Comparison of ENCODE assay signal across 8 cellular contexts in the genomic region with DNA sequence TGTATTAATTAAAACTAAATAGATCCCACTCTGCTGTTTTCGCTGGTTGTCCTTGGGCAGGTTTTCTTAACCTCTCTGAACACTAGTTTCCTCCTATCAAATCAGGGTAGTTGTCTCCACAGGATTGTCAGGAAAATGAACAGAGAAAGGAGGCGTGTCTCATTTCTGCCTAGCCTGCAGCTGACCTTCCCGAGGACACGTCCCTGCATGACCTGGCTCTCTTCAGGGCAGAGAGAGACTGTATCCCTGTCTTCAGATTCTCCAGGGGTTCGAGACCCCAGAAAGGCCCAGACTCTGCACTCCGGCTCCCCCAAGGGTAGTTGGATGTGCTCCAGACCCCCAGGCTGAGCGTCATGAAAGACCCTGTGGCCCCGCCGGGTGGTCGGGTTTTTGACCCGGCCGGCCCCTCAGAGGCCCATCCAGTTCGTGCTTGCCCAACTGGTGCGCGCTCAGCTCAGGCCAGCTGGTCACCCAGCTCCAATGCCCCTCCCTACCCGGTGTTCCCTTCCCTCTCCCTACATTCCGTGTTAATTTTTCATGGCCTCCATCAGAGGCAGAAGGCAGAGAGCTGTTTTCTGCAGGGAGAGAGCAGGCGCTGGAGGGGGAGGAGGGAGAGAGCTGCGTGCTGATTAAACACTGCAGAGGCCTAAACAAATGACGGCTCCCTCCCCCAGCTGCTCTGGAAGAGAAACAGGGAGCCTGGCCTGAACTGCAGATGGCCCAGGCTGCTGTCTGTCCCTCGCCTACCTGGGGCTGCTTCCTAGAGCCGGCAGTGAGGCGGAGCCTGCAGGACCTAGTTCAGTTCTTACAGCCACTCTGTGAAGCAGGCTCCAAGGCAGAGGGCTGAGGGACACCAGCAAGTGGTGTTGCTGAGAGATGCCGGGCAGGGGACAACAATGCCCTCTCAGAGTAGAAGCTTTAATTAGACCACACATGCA.
A peak's percentile ranks its signal among the peaks of the same experiment; 100 is the strongest.
DNase-seq lines count a peak whose midpoint lies in the region; TF ChIP-seq lines count a peak whose summit lies in the region.

No MANE protein-coding gene starts in this region.

- peaks cover 44% of the 10 kb centered on the region for H3K36me3 ChIP-seq in adipocyte (ENCODE audit: control insufficient read depth, insufficient read depth, low read length, severe bottlenecking)
- no peaks in the 10 kb centered on the region for H3K36me3 ChIP-seq in CD4-positive, alpha-beta memory T cell (ENCODE audit: insufficient read depth, low read length)

- peak overlapping the region in 5 of 6 donors; percentile 30 to 87 (median 60) for H3K27ac Mint-ChIP-seq in immature natural killer cell
- H3K27ac Mint-ChIP-seq in CD4-positive, alpha-beta memory T cell: peak overlapping the region in 1 of 7 donors; percentile 70

- no peak overlapping the region for H3K9ac ChIP-seq in adipocyte (ENCODE audit: low read length)

- peaks cover 23% of the 10 kb centered on the region for H3K4me1 ChIP-seq in adipocyte (ENCODE audit: control insufficient read depth, insufficient read depth, low read length)
- peaks cover 8% of the 10 kb centered on the region for H3K4me1 ChIP-seq in CD4-positive, alpha-beta memory T cell (ENCODE audit: insufficient read depth, low read length)

- H3K9me3 Mint-ChIP-seq in immature natural killer cell: no peaks in the 10 kb centered on the region
- no peaks in the 10 kb centered on the region for H3K9me3 Mint-ChIP-seq in CD4-positive, alpha-beta memory T cell

- peaks cover 68 to 80% of the 10 kb centered on the region in 2 donors for H3K4me1 Mint-ChIP-seq in immature natural killer cell
- H3K4me1 Mint-ChIP-seq in CD4-positive, alpha-beta memory T cell: peaks cover 4 to 16% (median 11%) of the 10 kb centered on the region in 4 donors

- no peaks in the 10 kb centered on the region for H3K27me3 ChIP-seq in adipocyte (replicated peaks; ENCODE audit: control insufficient read depth, insufficient read depth, low read length)
- no peaks in the 10 kb centered on the region for H3K27me3 ChIP-seq in CD4-positive, alpha-beta memory T cell (ENCODE audit: insufficient read depth, low read length)

- CTCF ChIA-PET in HEK293T (lab: Yijun Ruan, JAX): no interaction called here
- CTCF ChIA-PET in CD4-positive, alpha-beta memory T cell (lab: Charles Lee; ENCODE audit: partially characterized antibody): interaction anchor here (1.4 kb wide), 1 partner anchor 13 kb away, joined by 3 read pairs; no protein-coding TSS in a partner anchor

- peaks cover 0 to 5% (median 0%) of the 10 kb centered on the region in 3 donors for H3K36me3 Mint-ChIP-seq in immature natural killer cell
- peaks cover 0 to 11% of the 10 kb centered on the region in 2 donors for H3K36me3 Mint-ChIP-seq in CD4-positive, alpha-beta memory T cell

- no peak overlapping the region for H3K4me3 Mint-ChIP-seq in immature natural killer cell
- no peak overlapping the region for H3K4me3 Mint-ChIP-seq in CD4-positive, alpha-beta memory T cell

- DNase-seq in NCI-H1417 (lab: John Stamatoyannopoulos, UW) (peak in 2 of 3 experiments; percentile 62 to 84), NCI-H1417 treated with DMSO at 0.1 percent for 48 hours (lab: John Stamatoyannopoulos, UW) (no peak), adipocyte (ENCODE audit: low read depth) (peak; percentile 42), immature natural killer cell (no peak), substantia nigra (lab: John Stamatoyannopoulos, UW) (peak in 25 of 49 donors; percentile 24 to 75 (median 51)), HUDEP-2 (lab: John Stamatoyannopoulos, UW; ENCODE audit: unreplicated experiment in 76 of 76) (no peak), HEK293T (ENCODE audit: extremely low spot score) (no peak)
- DNase-seq in CD4-positive, alpha-beta memory T cell: no peak

- H3K9me3 ChIP-seq in adipocyte (ENCODE audit: control insufficient read depth, low read length): no peaks in the 10 kb centered on the region
- H3K9me3 ChIP-seq in CD4-positive, alpha-beta memory T cell (ENCODE audit: control insufficient read depth in 1 of 2, low read length in 2 of 2): no peaks in the 10 kb centered on the region

- H3K4me3 ChIP-seq in adipocyte (ENCODE audit: low read length): no peak overlapping the region
- no peak overlapping the region for H3K4me3 ChIP-seq in CD4-positive, alpha-beta memory T cell (ENCODE audit: low read length in 2 of 2)

- H3K27me3 Mint-ChIP-seq in immature natural killer cell (ENCODE audit: low read depth in 3 of 3): peaks cover 0 to 3% (median 0%) of the 10 kb centered on the region in 3 donors
- no peaks in the 10 kb centered on the region for H3K27me3 Mint-ChIP-seq in CD4-positive, alpha-beta memory T cell

- peak overlapping the region; percentile 82 for H3K27ac ChIP-seq in substantia nigra (ENCODE audit: low read depth, low read length, poor library complexity, severe bottlenecking)
- H3K27ac ChIP-seq in CD4-positive, alpha-beta memory T cell (ENCODE audit: low read depth, low read length): no peak overlapping the region

- intact Hi-C loops in CD4-positive, alpha-beta memory T cell (cut with micrococcal nuclease): no loop called here

- POLR2A ChIA-PET in HEK293T (lab: Yijun Ruan, JAX): no interaction called here
- POLR2A ChIA-PET in CD4-positive, alpha-beta memory T cell (lab: Charles Lee; ENCODE audit: partially characterized antibody): no interaction called here

TF ChIP-seq in HEK293T, 16 proteins besides CTCF, POLR2A, EP300 and RAD21:
- TF ChIP-seq CTBP1 (IDR thresholded peaks at IDR 0.05; ENCODE audit: borderline replicate concordance): no peak
- no peak for TF ChIP-seq NFRKB (IDR thresholded peaks at IDR 0.05)
- TF ChIP-seq HDGF (IDR thresholded peaks at IDR 0.05; ENCODE audit: borderline replicate concordance): no peak
- no peak for TF ChIP-seq ZNF384 (IDR thresholded peaks at IDR 0.05)
- no peak for TF ChIP-seq FOXK2 (IDR thresholded peaks at IDR 0.05)
- TF ChIP-seq L3MBTL2 (conservative IDR thresholded peaks at IDR 0.05): no peak
- TF ChIP-seq ELF4 (IDR thresholded peaks at IDR 0.05): no peak
- TF ChIP-seq FOXA1 (IDR thresholded peaks at IDR 0.05): no peak

Comparison
In these comparisons a context has a peak if more than half of its experiments do, and no peak if none do; other contexts are left out.
1. DNase-seq: peak in NCI-H1417 (2 of 3), adipocyte (single experiment) and substantia nigra (25 of 49); none in NCI-H1417 treated with DMSO at 0.1 percent for 48 hours (single experiment), immature natural killer cell (0 of 3), HUDEP-2 (0 of 76), HEK293T (single experiment) and CD4-positive, alpha-beta memory T cell (0 of 5).